Comparison of ENCODE assay signal across 1 cellular context in genomic region chr16:3182608-3183444, GRCh38.
TF ChIP-seq lines count a peak whose summit lies in the region.

No MANE protein-coding gene starts in this region.

TF ChIP-seq in HepG2, 621 proteins besides CTCF, POLR2A, EP300 and RAD21 (continued from another document and continues in another):
- TF ChIP-seq TFDP1 (CRISPR knock-in tag; IDR thresholded peaks at IDR 0.05; ENCODE audit: borderline replicate concordance) (peak; percentile 35; the same call in 1 of the 2 replicates), ZC3H13 (CRISPR knock-in tag; IDR thresholded peaks at IDR 0.05) (peak; percentile 68), SOX6 (IDR thresholded peaks at IDR 0.05) (no peak), SOX6 (CRISPR knock-in tag; IDR thresholded peaks at IDR 0.05) (peak; percentile 8), ZSCAN22 (CRISPR knock-in tag; IDR thresholded peaks at IDR 0.05) (0 out of 2 replicates have a peak, but pooled peaks have one; percentile 32), TBX2 (CRISPR knock-in tag; IDR thresholded peaks at IDR 0.05; ENCODE audit: borderline replicate concordance) (0 out of 2 replicates have a peak, but pooled peaks have one; percentile 60), ZNF24 (IDR thresholded peaks at IDR 0.05) (peak; percentile 95), TRIM24 (CRISPR knock-in tag; IDR thresholded peaks at IDR 0.05) (no peak), HNF4G (IDR thresholded peaks at IDR 0.05; ENCODE audit: borderline replicate concordance, low read depth, low read length) (0 out of 2 replicates have a peak, but pooled peaks have one; percentile 13), HNF4G (CRISPR knock-in tag; IDR thresholded peaks at IDR 0.05; ENCODE audit: borderline replicate concordance, low read depth) (no peak; the same call in 1 of the 2 replicates), CBX1 (IDR thresholded peaks at IDR 0.05; ENCODE audit: low read depth) (peak; percentile 69), TAF1 (CRISPR knock-in tag; IDR thresholded peaks at IDR 0.05) (no peak; the same call in 1 of the 2 replicates), IKZF5 (CRISPR knock-in tag; IDR thresholded peaks at IDR 0.05) (peak; percentile 54), HOXA5 (CRISPR knock-in tag; IDR thresholded peaks at IDR 0.05) (peak; percentile 74), ZNF792 (CRISPR knock-in tag; IDR thresholded peaks at IDR 0.05) (0 out of 2 replicates have a peak, but pooled peaks have one; percentile 58), ZNF317 (CRISPR knock-in tag; IDR thresholded peaks at IDR 0.05) (peak; percentile 31; the same call in 1 of the 2 replicates), RNF2 (conservative IDR thresholded peaks at IDR 0.05; ENCODE audit: low read depth) (0 out of 2 replicates have a peak, but pooled peaks have one; percentile 34), ZGPAT (CRISPR knock-in tag; IDR thresholded peaks at IDR 0.05) (peak; percentile 78; the same call in 1 of the 2 replicates), ZNF740 (CRISPR knock-in tag; IDR thresholded peaks at IDR 0.05) (peak; percentile 14; the same call in 1 of the 2 replicates), NR2F6 (IDR thresholded peaks at IDR 0.05) (0 out of 2 replicates have a peak, but pooled peaks have one; percentile 23), NR2F6 (CRISPR knock-in tag; IDR thresholded peaks at IDR 0.05) (0 out of 2 replicates have a peak, but pooled peaks have one; percentile 33), KLF6 (CRISPR knock-in tag; IDR thresholded peaks at IDR 0.05) (peak; percentile 65; the same call in 1 of the 2 replicates), CREB1 (IDR thresholded peaks at IDR 0.05) (0 out of 2 replicates have a peak, but pooled peaks have one; percentile 27), CREB1 (CRISPR knock-in tag; IDR thresholded peaks at IDR 0.05) (peak; percentile 39; the same call in 1 of the 2 replicates), ZNF746 (CRISPR knock-in tag; IDR thresholded peaks at IDR 0.05) (peak; percentile 37; the same call in 1 of the 2 replicates), HOXA7 (CRISPR knock-in tag; IDR thresholded peaks at IDR 0.05) (no peak), MNT (IDR thresholded peaks at IDR 0.05) (no peak), SRSF4 (IDR thresholded peaks at IDR 0.05; ENCODE audit: low read depth, low read length, poor library complexity, severe bottlenecking) (no peak), ZNF781 (CRISPR knock-in tag; IDR thresholded peaks at IDR 0.05; ENCODE audit: borderline replicate concordance, not compliant biosample characterization) (peak; percentile 27), SP2 (CRISPR knock-in tag; IDR thresholded peaks at IDR 0.05) (0 out of 2 replicates have a peak, but pooled peaks have one; percentile 33), ATRX (CRISPR knock-in tag; IDR thresholded peaks at IDR 0.05; ENCODE audit: borderline replicate concordance) (no peak), ZNF232 (CRISPR knock-in tag; IDR thresholded peaks at IDR 0.05; ENCODE audit: borderline replicate concordance) (peak; percentile 55), PHF8 (CRISPR knock-in tag; IDR thresholded peaks at IDR 0.05) (peak; percentile 56), ZNF275 (CRISPR knock-in tag; IDR thresholded peaks at IDR 0.05; ENCODE audit: borderline replicate concordance) (0 out of 2 replicates have a peak, but pooled peaks have one; percentile 53), RBM22 (optimal IDR thresholded peaks at IDR 0.05; ENCODE audit: low read length) (peak; percentile 74), E2F1 (CRISPR knock-in tag; IDR thresholded peaks at IDR 0.05) (0 out of 2 replicates have a peak, but pooled peaks have one; percentile 38), GATAD2A (CRISPR knock-in tag; IDR thresholded peaks at IDR 0.05) (peak; percentile 60; the same call in 1 of the 2 replicates), TFDP2 (CRISPR knock-in tag; IDR thresholded peaks at IDR 0.05) (peak; percentile 39; the same call in 1 of the 2 replicates), HIVEP1 (CRISPR knock-in tag; IDR thresholded peaks at IDR 0.05) (0 out of 2 replicates have a peak, but pooled peaks have one; percentile 18), ZNF790 (CRISPR knock-in tag; IDR thresholded peaks at IDR 0.05; ENCODE audit: borderline replicate concordance) (peak; percentile 88; the same call in 1 of the 2 replicates), MTF1 (CRISPR knock-in tag; IDR thresholded peaks at IDR 0.05) (no peak)
- TF ChIP-seq, protein P1, sequence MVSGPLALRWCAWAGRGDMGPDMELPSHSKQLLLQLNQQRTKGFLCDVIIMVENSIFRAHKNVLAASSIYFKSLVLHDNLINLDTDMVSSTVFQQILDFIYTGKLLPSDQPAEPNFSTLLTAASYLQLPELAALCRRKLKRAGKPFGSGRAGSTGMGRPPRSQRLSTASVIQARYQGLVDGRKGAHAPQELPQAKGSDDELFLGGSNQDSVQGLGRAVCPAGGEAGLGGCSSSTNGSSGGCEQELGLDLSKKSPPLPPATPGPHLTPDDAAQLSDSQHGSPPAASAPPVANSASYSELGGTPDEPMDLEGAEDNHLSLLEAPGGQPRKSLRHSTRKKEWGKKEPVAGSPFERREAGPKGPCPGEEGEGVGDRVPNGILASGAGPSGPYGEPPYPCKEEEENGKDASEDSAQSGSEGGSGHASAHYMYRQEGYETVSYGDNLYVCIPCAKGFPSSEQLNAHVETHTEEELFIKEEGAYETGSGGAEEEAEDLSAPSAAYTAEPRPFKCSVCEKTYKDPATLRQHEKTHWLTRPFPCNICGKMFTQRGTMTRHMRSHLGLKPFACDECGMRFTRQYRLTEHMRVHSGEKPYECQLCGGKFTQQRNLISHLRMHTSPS (CRISPR knock-in tag; IDR thresholded peaks at IDR 0.05; ENCODE audit: low read depth): peak; percentile 26; the same call in 1 of the 2 replicates
- TF ChIP-seq, protein P2, sequence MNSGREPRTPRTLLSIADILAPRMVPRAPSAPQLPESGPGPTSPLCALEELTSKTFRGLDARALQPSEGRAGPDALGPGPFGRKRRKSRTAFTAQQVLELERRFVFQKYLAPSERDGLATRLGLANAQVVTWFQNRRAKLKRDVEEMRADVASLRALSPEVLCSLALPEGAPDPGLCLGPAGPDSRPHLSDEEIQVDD (CRISPR knock-in tag; IDR thresholded peaks at IDR 0.05; ENCODE audit: borderline replicate concordance): no peak
- TF ChIP-seq, protein P3, sequence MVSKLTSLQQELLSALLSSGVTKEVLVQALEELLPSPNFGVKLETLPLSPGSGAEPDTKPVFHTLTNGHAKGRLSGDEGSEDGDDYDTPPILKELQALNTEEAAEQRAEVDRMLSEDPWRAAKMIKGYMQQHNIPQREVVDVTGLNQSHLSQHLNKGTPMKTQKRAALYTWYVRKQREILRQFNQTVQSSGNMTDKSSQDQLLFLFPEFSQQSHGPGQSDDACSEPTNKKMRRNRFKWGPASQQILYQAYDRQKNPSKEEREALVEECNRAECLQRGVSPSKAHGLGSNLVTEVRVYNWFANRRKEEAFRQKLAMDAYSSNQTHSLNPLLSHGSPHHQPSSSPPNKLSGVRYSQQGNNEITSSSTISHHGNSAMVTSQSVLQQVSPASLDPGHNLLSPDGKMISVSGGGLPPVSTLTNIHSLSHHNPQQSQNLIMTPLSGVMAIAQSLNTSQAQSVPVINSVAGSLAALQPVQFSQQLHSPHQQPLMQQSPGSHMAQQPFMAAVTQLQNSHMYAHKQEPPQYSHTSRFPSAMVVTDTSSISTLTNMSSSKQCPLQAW (CRISPR knock-in tag; IDR thresholded peaks at IDR 0.05): 0 out of 2 replicates have a peak, but pooled peaks have one; percentile 29
- TF ChIP-seq, protein P4, sequence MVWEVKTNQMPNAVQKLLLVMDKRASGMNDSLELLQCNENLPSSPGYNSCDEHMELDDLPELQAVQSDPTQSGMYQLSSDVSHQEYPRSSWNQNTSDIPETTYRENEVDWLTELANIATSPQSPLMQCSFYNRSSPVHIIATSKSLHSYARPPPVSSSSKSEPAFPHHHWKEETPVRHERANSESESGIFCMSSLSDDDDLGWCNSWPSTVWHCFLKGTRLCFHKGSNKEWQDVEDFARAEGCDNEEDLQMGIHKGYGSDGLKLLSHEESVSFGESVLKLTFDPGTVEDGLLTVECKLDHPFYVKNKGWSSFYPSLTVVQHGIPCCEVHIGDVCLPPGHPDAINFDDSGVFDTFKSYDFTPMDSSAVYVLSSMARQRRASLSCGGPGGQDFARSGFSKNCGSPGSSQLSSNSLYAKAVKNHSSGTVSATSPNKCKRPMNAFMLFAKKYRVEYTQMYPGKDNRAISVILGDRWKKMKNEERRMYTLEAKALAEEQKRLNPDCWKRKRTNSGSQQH (CRISPR knock-in tag; IDR thresholded peaks at IDR 0.05; ENCODE audit: low read depth): no peak
